13 cellular contexts compared by ENCODE assay signal in genomic region chr13:95553271-95553588, GRCh38. TPM values are rescaled to one million over a fixed set of nuclear protein-coding genes. Genes with fewer than 3 reads are reported as not detected.
DNase-seq lines count a peak whose midpoint lies in the region; ATAC-seq, FAIRE-seq and TF ChIP-seq lines count a peak whose summit lies in the region.
"Had no signal": no experiment of that assay in that cellular context is flagged by ENCODE, and none has a peak within 500 bp of the region (broad histone marks: within the 10 kb centered on the region; RNA-seq: fewer than 3 reads in every experiment).

No MANE protein-coding gene starts in this region.

- dilution Hi-C loops in endothelial cell of umbilical vein (cut with MboI; ENCODE audit: extremely low pct_ligation_motif_present, low sequenced_read_pairs): no loop called here

- intact Hi-C loops in endothelial cell of umbilical vein (cut with micrococcal nuclease) (no loop called here), adrenal gland (cut with DNase I) (no loop called here)

- no peak for FAIRE-seq in endothelial cell of umbilical vein (lab: Jason Lieb, UNC)
- FAIRE-seq: colon had no signal

- H3K27ac ChIP-seq in endothelial cell of umbilical vein (ENCODE audit: insufficient read depth, low read depth, low read length) (no peak overlapping the region), neural progenitor cell (no peak overlapping the region), adrenal gland (no peak overlapping the region)
- H3K27ac ChIP-seq: foreskin keratinocyte, SJSA1 had no signal

- H3K4me3 ChIP-seq in NT2/D1 (ENCODE audit: insufficient read length, low read depth): peak overlapping the region; percentile 81
- H3K4me3 ChIP-seq in endothelial cell of umbilical vein (replicated peaks in 1 of 3; ENCODE audit: insufficient read depth in 1 of 3, low read depth in 1 of 3, low read length in 3 of 3): peak overlapping the region in 1 of 3 experiments; percentile 40
- H3K4me3 ChIP-seq in neural progenitor cell: peak overlapping the region; percentile 71
- no peak overlapping the region for H3K4me3 ChIP-seq in adrenal gland
- H3K4me3 ChIP-seq: SJSA1 had no signal

- whole genome bisulfite sequencing in adrenal gland, 4 donors: 9 to 11% (median 10%) methylated on average over 5 to 8 of the region's 8 CpGs

- no peaks in the 10 kb centered on the region for H3K27me3 ChIP-seq in NT2/D1 (ENCODE audit: insufficient read depth, insufficient read length)
- peaks cover 14 to 21% of the 10 kb centered on the region in 2 experiments for H3K27me3 ChIP-seq in endothelial cell of umbilical vein (ENCODE audit: control insufficient read depth in 2 of 2, insufficient read depth in 2 of 2, low read length in 2 of 2)
- H3K27me3 ChIP-seq in neural progenitor cell: peaks cover 39% of the 10 kb centered on the region
- H3K27me3 ChIP-seq in adrenal gland: peaks cover 47% of the 10 kb centered on the region

- peaks cover 12% of the 10 kb centered on the region; the same call in 1 of the 2 replicates for H3K4me1 ChIP-seq in ES-I3 (ENCODE audit: insufficient read depth, low read length)
- H3K4me1 ChIP-seq in NT2/D1 (ENCODE audit: insufficient read depth, insufficient read length): peaks cover 8% of the 10 kb centered on the region
- H3K4me1 ChIP-seq in endothelial cell of umbilical vein (ENCODE audit: control insufficient read depth, extremely low read depth, insufficient read depth, low read length): no peaks in the 10 kb centered on the region
- H3K4me1 ChIP-seq in neural progenitor cell: peaks cover 14% of the 10 kb centered on the region
- no peaks in the 10 kb centered on the region for H3K4me1 ChIP-seq in adrenal gland (replicated peaks in 1 of 2)
- H3K4me1 ChIP-seq: foreskin keratinocyte, SJSA1 had no signal

- no peak for ATAC-seq in GM18502 (IDR thresholded peaks at IDR 0.05; ENCODE audit: poor library complexity, unreplicated experiment)
- ATAC-seq in HG03521 (IDR thresholded peaks at IDR 0.05; ENCODE audit: unreplicated experiment): no peak

- no peaks in the 10 kb centered on the region for H3K36me3 Mint-ChIP-seq in neural progenitor cell

- no peaks in the 10 kb centered on the region for H3K9me3 Mint-ChIP-seq in neural progenitor cell

- H4K20me1 ChIP-seq in endothelial cell of umbilical vein (replicated peaks; ENCODE audit: control insufficient read depth, extremely low read depth, insufficient read depth, low read length): no peaks in the 10 kb centered on the region
- no peaks in the 10 kb centered on the region for H4K20me1 ChIP-seq in neural progenitor cell (ENCODE audit: low read depth)

- no peaks in the 10 kb centered on the region for H3K36me3 ChIP-seq in ES-I3 (ENCODE audit: insufficient read depth, low read length)
- peaks cover 4% of the 10 kb centered on the region for H3K36me3 ChIP-seq in NT2/D1 (ENCODE audit: insufficient read depth, insufficient read length, low read length)
- H3K36me3 ChIP-seq in endothelial cell of umbilical vein (ENCODE audit: control insufficient read depth in 2 of 2, extremely low read depth in 1 of 2, insufficient read depth in 2 of 2, low read length in 2 of 2): no peaks in the 10 kb centered on the region
- no peaks in the 10 kb centered on the region for H3K36me3 ChIP-seq in neural progenitor cell
- H3K36me3 ChIP-seq in adrenal gland (replicated peaks in 1 of 2): no peaks in the 10 kb centered on the region
- H3K36me3 ChIP-seq: SJSA1 had no signal

- H3K27me3 Mint-ChIP-seq in neural progenitor cell (ENCODE audit: insufficient read depth, low read depth): peaks cover 15% of the 10 kb centered on the region

- CTCF ChIA-PET in endothelial cell of umbilical vein (lab: Charles Lee): interaction anchor here (1.9 to 4.4 kb wide), 2 partner anchors 12 to 16 kb away, joined by 12 to 16 read pairs; no protein-coding TSS in a partner anchor

- H3K9me1 ChIP-seq in endothelial cell of umbilical vein (replicated peaks; ENCODE audit: control insufficient read depth, extremely low read depth, insufficient read depth, low read length): no peaks in the 10 kb centered on the region

- TF ChIP-seq CTCF in endothelial cell of umbilical vein (IDR thresholded peaks at IDR 0.05; ENCODE audit: extremely low read depth in 1 of 2, insufficient read depth in 1 of 2, low read depth in 1 of 2, low read length in 2 of 2): no peak
- no peak for TF ChIP-seq CTCF in neural progenitor cell (IDR thresholded peaks at IDR 0.05)
- no peak for TF ChIP-seq CTCF in adrenal gland (IDR thresholded peaks at IDR 0.05)

- POLR2A ChIA-PET in endothelial cell of umbilical vein (lab: Charles Lee): no interaction called here

- H3K27ac Mint-ChIP-seq in neural progenitor cell: no peak overlapping the region

- peak overlapping the region; percentile 4 for H3K4me2 ChIP-seq in endothelial cell of umbilical vein (ENCODE audit: insufficient read depth, low read length)
- peak overlapping the region; percentile 81 for H3K4me2 ChIP-seq in neural progenitor cell

- H3K9ac ChIP-seq in ES-I3 (ENCODE audit: low read depth, low read length): peak overlapping the region; percentile 59; the same call in 1 of the 2 replicates
- peak overlapping the region; percentile 85 for H3K9ac ChIP-seq in NT2/D1 (ENCODE audit: insufficient read length, low read depth)
- H3K9ac ChIP-seq in endothelial cell of umbilical vein (replicated peaks; ENCODE audit: extremely low read depth, insufficient read depth, low read length): no peak overlapping the region
- no peak overlapping the region for H3K9ac ChIP-seq in neural progenitor cell

- H3K9me3 ChIP-seq in ES-I3 (ENCODE audit: control insufficient read depth, insufficient read depth, low read length): no peaks in the 10 kb centered on the region
- no peaks in the 10 kb centered on the region for H3K9me3 ChIP-seq in NT2/D1 (ENCODE audit: insufficient read depth, low read length)
- no peaks in the 10 kb centered on the region for H3K9me3 ChIP-seq in endothelial cell of umbilical vein (replicated peaks; ENCODE audit: control insufficient read depth, insufficient read depth, low read length)
- no peaks in the 10 kb centered on the region for H3K9me3 ChIP-seq in neural progenitor cell (ENCODE audit: low read depth)
- H3K9me3 ChIP-seq in adrenal gland (replicated peaks in 1 of 3): no peaks in the 10 kb centered on the region
- H3K9me3 ChIP-seq: SJSA1 had no signal

- no peak for TF ChIP-seq POLR2A in endothelial cell of umbilical vein (IDR thresholded peaks at IDR 0.05; ENCODE audit: low read depth, low read length)
- TF ChIP-seq POLR2A in adrenal gland (IDR thresholded peaks at IDR 0.05): no peak

- DNase-seq in NT2/D1 (ENCODE audit: low read depth, low spot score) (no peak), endothelial cell of umbilical vein (ENCODE audit: low read depth, low spot score) (no peak), neural progenitor cell (ENCODE audit: low spot score) (peak; percentile 41), NCI-H1105 (lab: John Stamatoyannopoulos, UW) (no peak), adrenal gland (no peak)
- DNase-seq: activated CD4-positive, CD25-positive, alpha-beta regulatory T cell treated with anti-CD3 and anti-CD28 coated beads, Interleukin-2, amount 50 U/mL, for 72 hours; foreskin keratinocyte; NCI-H524 treated with DMSO at 0.1 percent for 48 hours had no signal

- H3K79me2 ChIP-seq in endothelial cell of umbilical vein (ENCODE audit: control insufficient read depth, insufficient read depth, low read length): no peaks in the 10 kb centered on the region
- no peaks in the 10 kb centered on the region for H3K79me2 ChIP-seq in neural progenitor cell (ENCODE audit: low read depth)

- peaks cover 11% of the 10 kb centered on the region for H3K4me1 Mint-ChIP-seq in neural progenitor cell

- H3F3A ChIP-seq in neural progenitor cell (ENCODE audit: low read depth): no peaks in the 10 kb centered on the region

- H2AFZ ChIP-seq in endothelial cell of umbilical vein (ENCODE audit: low read depth, low read length) (peak overlapping the region; percentile 81), neural progenitor cell (replicated peaks) (peak overlapping the region; percentile 93)

- H3K4me3 Mint-ChIP-seq in neural progenitor cell: peak overlapping the region; percentile 77

- BruUV-seq in endothelial cell of umbilical vein (replicated peaks; lab: Mats Ljungman, UMichigan): no TSS peak

TF ChIP-seq in endothelial cell of umbilical vein, 7 proteins besides CTCF, POLR2A, EP300 and RAD21:
- TF ChIP-seq EZH2 (IDR thresholded peaks at IDR 0.05; ENCODE audit: borderline replicate concordance, low read depth, low read length, severe bottlenecking): peak; percentile 47
- TF ChIP-seq MAX (IDR thresholded peaks at IDR 0.05; ENCODE audit: insufficient read depth, insufficient read length): no peak
- no peak for TF ChIP-seq FOS (IDR thresholded peaks at IDR 0.05; ENCODE audit: borderline replicate concordance, insufficient read depth, low read length)
TF ChIP-seq in endothelial cell of umbilical vein: peak in this region for 1.

RNA-seq across cellular contexts. Expression of gene CLDN10, which starts 0.7 kb away (rescaled TPM):
- 0.49 TPM in 1 of 2 replicates, not detected in the other for total RNA-seq in endothelial cell of umbilical vein
- 0.69 and 0.92 TPM in 2 replicates for polyA plus RNA-seq in endothelial cell of umbilical vein
- 0.99 and 1.0 TPM in 2 replicates for polyA plus RNA-seq in endothelial cell of umbilical vein (2011; cell fraction: cytosol; rRNA removed)
- polyA plus RNA-seq in endothelial cell of umbilical vein (2011; cell fraction: nucleus; rRNA removed): 0.38 and 0.91 TPM in 2 replicates
- polyA plus RNA-seq in endothelial cell of umbilical vein (2012): 1.0 and 1.4 TPM in 2 replicates
- 0.42 and 0.61 TPM in 2 replicates for polyA minus RNA-seq in endothelial cell of umbilical vein
- not detected for polyA minus RNA-seq in endothelial cell of umbilical vein (2011; cell fraction: cytosol; rRNA and poly(A)+ RNA removed)
- polyA minus RNA-seq in endothelial cell of umbilical vein (2011; cell fraction: nucleus; rRNA and poly(A)+ RNA removed): 0.38 TPM in 1 of 2 replicates, not detected in the other
- total RNA-seq in neural progenitor cell (ENCODE audit: low replicate concordance): 22.8 and 25.5 TPM in 2 replicates
- total RNA-seq in adrenal gland: under 1 TPM in 1 of 8 donors, not detected in 7; 0.23 TPM
- polyA plus RNA-seq in adrenal gland: under 1 TPM in 1 of 3 donors, not detected in 2; 0.54 TPM
- total RNA-seq: foreskin keratinocyte, SJSA1 had no signal
- polyA plus RNA-seq: foreskin keratinocyte had no signal

Comparison
In these comparisons a context has a peak if more than half of its experiments do, and no peak if none do; other contexts are left out.
1. H3K9ac ChIP-seq: peak in ES-I3 (single experiment) and NT2/D1 (single experiment); none in endothelial cell of umbilical vein (single experiment) and neural progenitor cell (single experiment).
2. H3K4me3 ChIP-seq: peak in NT2/D1 (single experiment) and neural progenitor cell (single experiment); none in adrenal gland (0 of 4).
3. RNA of gene CLDN10, which starts 0.7 kb away (total RNA-seq): 22.8 to 25.5 TPM in neural progenitor cell; 0.49 TPM in endothelial cell of umbilical vein and 0.23 TPM in adrenal gland; every median in the first group is over 10 times any median in the second.